Comparison of ENCODE assay signal across 12 cellular contexts in the genomic region with DNA sequence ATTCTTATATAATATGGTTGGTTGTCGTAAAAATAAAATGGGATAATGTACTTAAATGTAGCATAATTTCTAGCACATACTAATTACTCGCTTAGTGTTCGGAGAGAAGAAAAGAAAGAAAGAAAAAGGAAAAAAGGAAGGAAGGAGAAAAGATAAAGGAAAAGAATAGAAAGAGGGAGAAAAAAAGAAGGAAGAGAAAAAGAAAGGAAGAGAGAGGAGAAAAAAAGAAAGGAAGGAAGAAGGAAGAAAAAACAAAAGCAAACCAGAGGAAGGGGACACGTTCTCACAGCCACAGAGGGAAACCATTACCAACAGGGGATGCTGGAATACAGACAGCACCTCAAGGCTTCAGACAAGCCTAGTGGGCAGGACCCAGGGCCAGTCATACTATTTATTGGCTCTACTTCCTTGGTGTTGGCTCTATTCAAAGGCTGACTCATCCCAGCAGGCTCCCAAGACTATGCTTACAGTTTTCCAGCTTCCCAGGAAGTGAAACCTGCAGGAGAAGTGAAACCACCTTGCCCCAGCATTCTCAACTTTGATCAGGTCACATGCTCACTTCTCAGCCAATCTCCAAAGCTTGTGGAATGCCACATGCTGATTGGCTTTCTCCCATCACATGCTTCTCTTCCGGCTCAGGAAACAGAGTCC.
DNase-seq lines count a peak whose midpoint lies in the region; ATAC-seq, FAIRE-seq and TF ChIP-seq lines count a peak whose summit lies in the region.
"Had no signal": no experiment of that assay in that cellular context is flagged by ENCODE, and none has a peak within 500 bp of the region (broad histone marks: within the 10 kb centered on the region; RNA-seq: fewer than 3 reads in every experiment).

No MANE protein-coding gene starts in this region.

- TF ChIP-seq EP300 in SK-N-SH (IDR thresholded peaks at IDR 0.05; ENCODE audit: borderline replicate concordance in 1 of 2, low read depth in 1 of 2, low read length in 1 of 2): no peak

- H3K9ac ChIP-seq in SK-N-SH: no peak overlapping the region
- H3K9ac ChIP-seq in astrocyte (ENCODE audit: low read length): no peak overlapping the region

- H3K36me3 ChIP-seq in SK-N-SH (replicated peaks in 1 of 2; ENCODE audit: control insufficient read depth in 1 of 2, insufficient read depth in 2 of 2, low read length in 1 of 2): no peaks in the 10 kb centered on the region
- no peaks in the 10 kb centered on the region for H3K36me3 ChIP-seq in astrocyte (ENCODE audit: insufficient read depth, low read length)
- H3K36me3 ChIP-seq in aorta (ENCODE audit: control insufficient read depth in 1 of 2, insufficient read depth in 2 of 2, low read length in 1 of 2): no peaks in the 10 kb centered on the region
- H3K36me3 ChIP-seq: adrenal gland had no signal

- H3K4me1 ChIP-seq in SK-N-SH (ENCODE audit: control insufficient read depth in 1 of 2, insufficient read depth in 2 of 2, low read depth in 1 of 2, low read length in 1 of 2): no peaks in the 10 kb centered on the region
- H3K4me1 ChIP-seq in astrocyte (ENCODE audit: insufficient read depth, low read length): no peaks in the 10 kb centered on the region
- H3K4me1 ChIP-seq in aorta (ENCODE audit: control insufficient read depth in 1 of 2, insufficient read depth in 2 of 2, low read length in 2 of 2): peaks cover 7 to 10% of the 10 kb centered on the region in 2 donors

- intact Hi-C loops in aorta (cut with DNase I): no loop called here

- H3K4me3 Mint-ChIP-seq in astrocyte (ENCODE audit: unreplicated experiment): no peak overlapping the region

- WGBS in SK-N-SH (ENCODE audit: low lambda C conversion rate): 63% methylated on average over 5 of the region's 5 CpGs
- WGBS in aorta, 2 donors: 65 to 66% methylated on average over 5 of the region's 5 CpGs

- ATAC-seq in SK-N-SH treated with all-trans-retinoic acid at 6 μM for 48 hours: no peak
- ATAC-seq in aorta (ENCODE audit: low FRiP score): peak; percentile 86

- CTCF ChIA-PET in SK-N-SH (lab: Yijun Ruan, JAX): interaction anchor here (1.5 kb wide), 1 partner anchor 714 kb away, joined by 3 read pairs; no protein-coding TSS in a partner anchor

- no peak for DNase-seq in SK-N-SH
- DNase-seq in astrocyte (ENCODE audit: low read depth): peak; percentile 69
- DNase-seq in kidney tubule cell (ENCODE audit: low spot score): peak; percentile 93
- peak in 1 of 2 donors; percentile 45 for DNase-seq in aorta
- no peak for DNase-seq in NCI-H187 treated with DMSO at 0.1 percent for 48 hours (lab: John Stamatoyannopoulos, UW)
- no peak for DNase-seq in NCI-H2196 (lab: John Stamatoyannopoulos, UW; ENCODE audit: unreplicated experiment)
- no peak for DNase-seq in NCI-H2171 treated with DMSO at 0.1 percent for 48 hours (lab: John Stamatoyannopoulos, UW)
- DNase-seq: MM.1S, SHP77 treated with DMSO at 0.1 percent for 48 hours, substantia nigra had no signal

- H3K27me3 ChIP-seq in SK-N-SH (ENCODE audit: insufficient read depth) (no peaks in the 10 kb centered on the region; the same call in 1 of the 2 replicates), astrocyte (ENCODE audit: insufficient read depth, low read length) (no peaks in the 10 kb centered on the region), aorta (ENCODE audit: control insufficient read depth in 1 of 2, insufficient read depth in 2 of 2, low read length in 1 of 2) (no peaks in the 10 kb centered on the region)

- no peak overlapping the region for H3K4me2 ChIP-seq in SK-N-SH
- peak overlapping the region; percentile 25 for H3K4me2 ChIP-seq in astrocyte (ENCODE audit: low read length)

- no peaks in the 10 kb centered on the region for H3K9me2 ChIP-seq in SK-N-SH

- H3K27ac Mint-ChIP-seq in astrocyte (ENCODE audit: unreplicated experiment): no peak overlapping the region

- no peak overlapping the region for H3K4me3 ChIP-seq in SK-N-SH (ENCODE audit: low read depth in 2 of 2, low read length in 1 of 2)
- no peak overlapping the region for H3K4me3 ChIP-seq in astrocyte (ENCODE audit: insufficient read depth, low read depth, low read length)
- peak overlapping the region in 1 of 2 donors; percentile 59 for H3K4me3 ChIP-seq in aorta (ENCODE audit: low read length in 2 of 2)
- H3K4me3 ChIP-seq: adrenal gland had no signal

- H3K9me3 ChIP-seq in SK-N-SH (no peaks in the 10 kb centered on the region), astrocyte (ENCODE audit: insufficient read depth, low read depth, low read length) (no peaks in the 10 kb centered on the region), aorta (ENCODE audit: control insufficient read depth, low read length) (no peaks in the 10 kb centered on the region)
- H3K9me3 ChIP-seq: adrenal gland had no signal

- TF ChIP-seq RAD21 in SK-N-SH (IDR thresholded peaks at IDR 0.05; ENCODE audit: low read length): no peak

- peaks cover 1% of the 10 kb centered on the region for H3K9me3 Mint-ChIP-seq in astrocyte (ENCODE audit: unreplicated experiment)

- no peaks in the 10 kb centered on the region for H3F3A ChIP-seq in SK-N-SH (replicated peaks; ENCODE audit: insufficient read depth)

- H3K27me3 Mint-ChIP-seq in astrocyte (ENCODE audit: low read depth, unreplicated experiment): no peaks in the 10 kb centered on the region

- H2AFZ ChIP-seq in SK-N-SH (ENCODE audit: low read depth) (no peak overlapping the region), astrocyte (ENCODE audit: low read depth, low read length) (no peak overlapping the region)

- FAIRE-seq in astrocyte (lab: Jason Lieb, UNC): peak; percentile 23

- TF ChIP-seq CTCF in SK-N-SH (IDR thresholded peaks at IDR 0.05): no peak
- TF ChIP-seq CTCF in astrocyte (IDR thresholded peaks at IDR 0.05; ENCODE audit: insufficient read depth, low read depth, low read length): no peak

- H3K36me3 Mint-ChIP-seq in astrocyte (ENCODE audit: low read depth, unreplicated experiment): no peaks in the 10 kb centered on the region

- H3K79me2 ChIP-seq in SK-N-SH (ENCODE audit: insufficient read depth) (no peaks in the 10 kb centered on the region), astrocyte (ENCODE audit: insufficient read depth, low read length) (no peaks in the 10 kb centered on the region)

- POLR2A ChIA-PET in SK-N-SH (lab: Yijun Ruan, JAX): no interaction called here

- H4K20me1 ChIP-seq in SK-N-SH (ENCODE audit: insufficient read depth): no peaks in the 10 kb centered on the region
- H4K20me1 ChIP-seq in astrocyte (ENCODE audit: insufficient read depth, low read length): no peaks in the 10 kb centered on the region

- peaks cover 15% of the 10 kb centered on the region for H3K4me1 Mint-ChIP-seq in astrocyte (ENCODE audit: low read depth, unreplicated experiment)

- H3K27ac ChIP-seq in SK-N-SH (ENCODE audit: low read depth in 2 of 2, low read length in 1 of 2) (no peak overlapping the region), astrocyte (ENCODE audit: low read depth, low read length) (no peak overlapping the region), aorta (ENCODE audit: low read depth in 1 of 2, low read length in 2 of 2) (peak overlapping the region in 1 of 2 donors; percentile 68)
- H3K27ac ChIP-seq: adrenal gland had no signal

TF ChIP-seq in SK-N-SH, 30 proteins besides CTCF, POLR2A, EP300 and RAD21:
- TF ChIP-seq, protein P1, sequence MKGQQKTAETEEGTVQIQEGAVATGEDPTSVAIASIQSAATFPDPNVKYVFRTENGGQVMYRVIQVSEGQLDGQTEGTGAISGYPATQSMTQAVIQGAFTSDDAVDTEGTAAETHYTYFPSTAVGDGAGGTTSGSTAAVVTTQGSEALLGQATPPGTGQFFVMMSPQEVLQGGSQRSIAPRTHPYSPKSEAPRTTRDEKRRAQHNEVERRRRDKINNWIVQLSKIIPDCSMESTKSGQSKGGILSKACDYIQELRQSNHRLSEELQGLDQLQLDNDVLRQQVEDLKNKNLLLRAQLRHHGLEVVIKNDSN (IDR thresholded peaks at IDR 0.05; ENCODE audit: borderline replicate concordance, low read depth): peak; percentile 61; the same call in 1 of the 2 replicates
- TF ChIP-seq SMC3 (IDR thresholded peaks at IDR 0.05; ENCODE audit: low read depth, low read length): no peak
- 0 out of 2 replicates have a peak, but pooled peaks have one; percentile 17 for TF ChIP-seq ELF1 (IDR thresholded peaks at IDR 0.05)
TF ChIP-seq in SK-N-SH: peak in this region for 2.

TF ChIP-seq in SK-N-SH treated with all-trans-retinoic acid at 6 μM for 48 hours, 23 proteins besides CTCF, POLR2A, EP300 and RAD21:
- TF ChIP-seq ISL1 (CRISPR knock-in tag; IDR thresholded peaks at IDR 0.05) (no peak), SNAI2 (CRISPR knock-in tag; IDR thresholded peaks at IDR 0.05) (no peak), ESRRG (CRISPR knock-in tag; IDR thresholded peaks at IDR 0.05) (no peak), RARB (CRISPR knock-in tag; IDR thresholded peaks at IDR 0.05) (no peak), ZNF8 (CRISPR knock-in tag; IDR thresholded peaks at IDR 0.05) (no peak), ZNF70 (CRISPR knock-in tag; IDR thresholded peaks at IDR 0.05) (no peak)
- TF ChIP-seq, protein P2, sequence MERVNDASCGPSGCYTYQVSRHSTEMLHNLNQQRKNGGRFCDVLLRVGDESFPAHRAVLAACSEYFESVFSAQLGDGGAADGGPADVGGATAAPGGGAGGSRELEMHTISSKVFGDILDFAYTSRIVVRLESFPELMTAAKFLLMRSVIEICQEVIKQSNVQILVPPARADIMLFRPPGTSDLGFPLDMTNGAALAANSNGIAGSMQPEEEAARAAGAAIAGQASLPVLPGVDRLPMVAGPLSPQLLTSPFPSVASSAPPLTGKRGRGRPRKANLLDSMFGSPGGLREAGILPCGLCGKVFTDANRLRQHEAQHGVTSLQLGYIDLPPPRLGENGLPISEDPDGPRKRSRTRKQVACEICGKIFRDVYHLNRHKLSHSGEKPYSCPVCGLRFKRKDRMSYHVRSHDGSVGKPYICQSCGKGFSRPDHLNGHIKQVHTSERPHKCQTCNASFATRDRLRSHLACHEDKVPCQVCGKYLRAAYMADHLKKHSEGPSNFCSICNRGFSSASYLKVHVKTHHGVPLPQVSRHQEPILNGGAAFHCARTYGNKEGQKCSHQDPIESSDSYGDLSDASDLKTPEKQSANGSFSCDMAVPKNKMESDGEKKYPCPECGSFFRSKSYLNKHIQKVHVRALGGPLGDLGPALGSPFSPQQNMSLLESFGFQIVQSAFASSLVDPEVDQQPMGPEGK (CRISPR knock-in tag; IDR thresholded peaks at IDR 0.05; ENCODE audit: borderline replicate concordance): no peak

Comparison
In these comparisons a context has a peak if more than half of its experiments do, and no peak if none do; other contexts are left out.
1. DNase-seq: peak in astrocyte (single experiment) and kidney tubule cell (single experiment); none in SK-N-SH (single experiment), NCI-H187 treated with DMSO at 0.1 percent for 48 hours (single experiment), NCI-H2196 (single experiment) and NCI-H2171 treated with DMSO at 0.1 percent for 48 hours (single experiment).